In genomic region chr7:1810521-1810920, GRCh38 we compare ENCODE assay signal across 24 cellular contexts.
DNase-seq lines count a peak whose midpoint lies in the region; ATAC-seq, FAIRE-seq and TF ChIP-seq lines count a peak whose summit lies in the region.
"Had no signal": no experiment of that assay in that cellular context is flagged by ENCODE, and none has a peak within 500 bp of the region (broad histone marks: within the 10 kb centered on the region; RNA-seq: fewer than 3 reads in every experiment).

No MANE protein-coding gene starts in this region.

- peaks cover 3% of the 10 kb centered on the region for H3K27me3 Mint-ChIP-seq in brain
- no peaks in the 10 kb centered on the region for H3K27me3 Mint-ChIP-seq in activated naive CD8-positive, alpha-beta T cell treated with anti-CD3 and anti-CD28 coated beads, Interleukin-2, amount 50 U/mL, for 24 hours
- H3K27me3 Mint-ChIP-seq: effector memory CD8-positive, alpha-beta T cell had no signal

- H3K4me1 ChIP-seq in kidney (ENCODE audit: control insufficient read depth in 1 of 2, insufficient read depth in 1 of 2, low read depth in 1 of 2, low read length in 2 of 2) (no peaks in the 10 kb centered on the region), testis (peaks cover 13% of the 10 kb centered on the region)

- no peaks in the 10 kb centered on the region for H3K36me3 Mint-ChIP-seq in brain
- no peaks in the 10 kb centered on the region for H3K36me3 Mint-ChIP-seq in activated naive CD8-positive, alpha-beta T cell treated with anti-CD3 and anti-CD28 coated beads, Interleukin-2, amount 50 U/mL, for 24 hours (ENCODE audit: low read depth)
- H3K36me3 Mint-ChIP-seq: stimulated activated effector memory CD8-positive, alpha-beta T cell treated with anti-CD3 and anti-CD28 coated beads, Interleukin-12 subunit alpha, Interleukin-12 subunit beta, amount 100 ng/mL, for 72 hours had no signal

- peak; percentile 41 for DNase-seq in GM03348 (ENCODE audit: low spot score)
- DNase-seq in kidney = peak; percentile 46
- no peak for DNase-seq in testis
- no peak for DNase-seq in activated naive CD8-positive, alpha-beta T cell treated with anti-CD3 and anti-CD28 coated beads, Interleukin-2, amount 50 U/mL, for 24 hours
- DNase-seq: activated CD4-positive, alpha-beta T cell treated with anti-CD3 and anti-CD28 coated beads, Interleukin-2, amount 50 U/mL, for 1 hour; brain microvascular endothelial cell; CD4-positive, alpha-beta memory T cell; effector memory CD8-positive, alpha-beta T cell; NCI-H1436; NCI-H510A; SHP77; small intestine; SW 1271; T1000 had no signal

- ATAC-seq in HG03159 (IDR thresholded peaks at IDR 0.05; ENCODE audit: unreplicated experiment) = no peak
- ATAC-seq in activated naive CD8-positive, alpha-beta T cell treated with anti-CD3 and anti-CD28 coated beads, Interleukin-2, amount 50 U/mL, for 24 hours = no peak
- ATAC-seq in GM18502 (IDR thresholded peaks at IDR 0.05; ENCODE audit: poor library complexity, unreplicated experiment) = no peak
- ATAC-seq: effector memory CD8-positive, alpha-beta T cell; stimulated activated effector memory CD8-positive, alpha-beta T cell treated with anti-CD3 and anti-CD28 coated beads, Interleukin-12 subunit alpha, Interleukin-12 subunit beta, amount 100 ng/mL, for 72 hours had no signal

- H3K9me3 ChIP-seq in kidney (ENCODE audit: control insufficient read depth in 1 of 2, low read length in 2 of 2) (no peaks in the 10 kb centered on the region), testis (no peaks in the 10 kb centered on the region)
- H3K9me3 ChIP-seq: neutrophil had no signal

- H3K4me3 ChIP-seq in kidney (ENCODE audit: low read length in 2 of 2) = no peak overlapping the region
- no peak overlapping the region for H3K4me3 ChIP-seq in testis
- H3K4me3 ChIP-seq: lung, PC-9 had no signal

- H3K27ac ChIP-seq in kidney (ENCODE audit: low read depth in 2 of 2, low read length in 2 of 2) (no peak overlapping the region), testis (peak overlapping the region; percentile 41 to 47)
- H3K27ac ChIP-seq: brain microvascular endothelial cell, neutrophil, PC-9 had no signal

- H3K9ac ChIP-seq in kidney (ENCODE audit: low read length in 2 of 2) = no peak overlapping the region

- H3K27me3 ChIP-seq in testis = no peaks in the 10 kb centered on the region
- H3K27me3 ChIP-seq: brain microvascular endothelial cell had no signal

- H3K4me1 Mint-ChIP-seq in brain = peaks cover 39% of the 10 kb centered on the region
- H3K4me1 Mint-ChIP-seq in activated naive CD8-positive, alpha-beta T cell treated with anti-CD3 and anti-CD28 coated beads, Interleukin-2, amount 50 U/mL, for 24 hours = no peaks in the 10 kb centered on the region

- H3K27ac Mint-ChIP-seq in brain = peak overlapping the region; percentile 37 to 85 (median 76)
- no peak overlapping the region for H3K27ac Mint-ChIP-seq in activated naive CD8-positive, alpha-beta T cell treated with anti-CD3 and anti-CD28 coated beads, Interleukin-2, amount 50 U/mL, for 24 hours
- H3K27ac Mint-ChIP-seq: effector memory CD8-positive, alpha-beta T cell; stimulated activated effector memory CD8-positive, alpha-beta T cell treated with anti-CD3 and anti-CD28 coated beads, Interleukin-12 subunit alpha, Interleukin-12 subunit beta, amount 100 ng/mL, for 72 hours had no signal

- peak overlapping the region in 3 of 5 experiments; percentile 19 to 53 (median 36) for H3K4me3 Mint-ChIP-seq in brain
- H3K4me3 Mint-ChIP-seq in activated naive CD8-positive, alpha-beta T cell treated with anti-CD3 and anti-CD28 coated beads, Interleukin-2, amount 50 U/mL, for 24 hours = no peak overlapping the region
- H3K4me3 Mint-ChIP-seq: CD4-positive, alpha-beta memory T cell; effector memory CD8-positive, alpha-beta T cell; stimulated activated effector memory CD8-positive, alpha-beta T cell treated with anti-CD3 and anti-CD28 coated beads, Interleukin-12 subunit alpha, Interleukin-12 subunit beta, amount 100 ng/mL, for 72 hours had no signal

- FAIRE-seq in kidney (lab: Jason Lieb, UNC) = no peak
- FAIRE-seq: colon, GM18507, H1, small intestine had no signal

- peaks cover 0 to 2% (median 0%) of the 10 kb centered on the region in 5 experiments for H3K9me3 Mint-ChIP-seq in brain
- H3K9me3 Mint-ChIP-seq in activated naive CD8-positive, alpha-beta T cell treated with anti-CD3 and anti-CD28 coated beads, Interleukin-2, amount 50 U/mL, for 24 hours = no peaks in the 10 kb centered on the region
- H3K9me3 Mint-ChIP-seq: CD4-positive, alpha-beta memory T cell; effector memory CD8-positive, alpha-beta T cell; stimulated activated effector memory CD8-positive, alpha-beta T cell treated with anti-CD3 and anti-CD28 coated beads, Interleukin-12 subunit alpha, Interleukin-12 subunit beta, amount 100 ng/mL, for 72 hours had no signal

- TF ChIP-seq CTCF in brain (conservative IDR thresholded peaks at IDR 0.05) = no peak
- TF ChIP-seq CTCF in kidney (IDR thresholded peaks at IDR 0.05; ENCODE audit: borderline replicate concordance, extremely low read depth, insufficient read depth) = no peak
- no peak for TF ChIP-seq CTCF in testis (IDR thresholded peaks at IDR 0.05)

- no peaks in the 10 kb centered on the region for H3K36me3 ChIP-seq in kidney (ENCODE audit: control insufficient read depth in 1 of 2, insufficient read depth in 2 of 2, low read length in 2 of 2)
- H3K36me3 ChIP-seq in testis (ENCODE audit: low read depth, missing control alignments) = no peaks in the 10 kb centered on the region
- H3K36me3 ChIP-seq: brain microvascular endothelial cell had no signal

- TF ChIP-seq POLR2A in testis (IDR thresholded peaks at IDR 0.05) = no peak

- 59 to 66% methylated on average over 16 of the region's 16 CpGs for WGBS in testis, 2 donors

- intact Hi-C loops in kidney (cut with DNase I) (no loop called here), testis (cut with DNase I; ENCODE audit: low total_unique reads) (no loop called here)

Comparison
In these comparisons a context has a peak if more than half of its experiments do, and no peak if none do; other contexts are left out.
1. DNase-seq: peak in GM03348 (single experiment) and kidney (single experiment); none in testis (single experiment) and activated naive CD8-positive, alpha-beta T cell treated with anti-CD3 and anti-CD28 coated beads, Interleukin-2, amount 50 U/mL, for 24 hours (single experiment).
2. H3K27ac ChIP-seq: peak in testis (2 of 2); none in kidney (0 of 2).